Comparison of ENCODE assay signal across 17 cellular contexts in the genomic region with DNA sequence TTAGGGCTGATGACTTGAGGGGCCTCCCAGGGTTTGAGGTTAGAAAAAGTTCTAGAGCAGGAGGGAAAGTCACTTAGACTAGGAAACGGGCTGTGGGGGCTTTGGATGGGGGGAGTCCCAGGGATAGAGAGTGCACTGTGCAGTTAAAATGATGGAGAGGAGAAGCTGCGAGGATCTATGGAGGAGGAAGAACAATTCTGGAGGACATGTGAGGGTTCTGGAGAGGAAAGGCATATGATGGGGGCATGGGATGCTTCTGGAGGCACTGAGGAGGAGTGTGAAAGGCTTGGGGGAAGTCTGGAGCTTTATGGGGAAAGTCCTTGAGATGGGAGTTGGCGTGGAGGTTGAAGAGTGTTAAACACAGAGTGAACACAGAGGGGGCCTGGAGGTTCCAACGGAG. TPM values are rescaled to one million over a fixed set of nuclear protein-coding genes. Genes with fewer than 3 reads are reported as not detected.
DNase-seq lines count a peak whose midpoint lies in the region; ATAC-seq and TF ChIP-seq lines count a peak whose summit lies in the region.
"Had no signal": no experiment of that assay in that cellular context is flagged by ENCODE, and none has a peak within 500 bp of the region (broad histone marks: within the 10 kb centered on the region; RNA-seq: fewer than 3 reads in every experiment).

No MANE protein-coding gene starts in this region.

- H3K27ac ChIP-seq in CD4-positive, CD25-positive, alpha-beta regulatory T cell (ENCODE audit: insufficient read depth, low read length, poor library complexity, severe bottlenecking), result no peak overlapping the region
- H3K27ac ChIP-seq: BLaER1 treated with 17β-estradiol and CSF1 and Interleukin-3, amounts not matched to agents 10 nM and 100 nM; PC-9; right lobe of liver had no signal

- peaks cover 0 to 17% (median 2%) of the 10 kb centered on the region in 7 donors for H3K9me3 Mint-ChIP-seq in CD4-positive, CD25-positive, alpha-beta regulatory T cell
- H3K9me3 Mint-ChIP-seq in activated T-helper 17 cell treated with anti-CD3 and anti-CD28 coated beads, Interleukin-2, amount 50 U/mL, for 72 hours, result no peaks in the 10 kb centered on the region
- H3K9me3 Mint-ChIP-seq in mesothelial cell of epicardium, result no peaks in the 10 kb centered on the region

- no peak overlapping the region for H3K4me3 ChIP-seq in CD4-positive, CD25-positive, alpha-beta regulatory T cell (ENCODE audit: low read depth, low read length)
- H3K4me3 ChIP-seq: HAP-1, PC-9, right lobe of liver had no signal

- no peaks in the 10 kb centered on the region for H3K36me3 ChIP-seq in CD4-positive, CD25-positive, alpha-beta regulatory T cell (ENCODE audit: control insufficient read depth, insufficient read depth, low read length)
- H3K36me3 ChIP-seq: BLaER1 treated with 17β-estradiol and CSF1 and Interleukin-3, amounts not matched to agents 10 nM and 100 nM; HAP-1; right lobe of liver had no signal

- ATAC-seq in CD4-positive, CD25-positive, alpha-beta regulatory T cell (ENCODE audit: low read depth in 2 of 2), result no peak
- no peak for ATAC-seq in activated T-helper 17 cell treated with anti-CD3 and anti-CD28 coated beads, Interleukin-2, amount 50 U/mL, for 72 hours (replicated peaks)
- no peak for ATAC-seq in HG02938 (IDR thresholded peaks at IDR 0.05; ENCODE audit: unreplicated experiment)
- ATAC-seq: right lobe of liver had no signal

- CTCF ChIA-PET in HEK293T (lab: Yijun Ruan, JAX), result no interaction called here

- H3K27ac Mint-ChIP-seq in CD4-positive, CD25-positive, alpha-beta regulatory T cell, result peak overlapping the region in 2 of 3 donors; percentile 8 to 46
- H3K27ac Mint-ChIP-seq in activated T-helper 17 cell treated with anti-CD3 and anti-CD28 coated beads, Interleukin-2, amount 50 U/mL, for 72 hours, result peak overlapping the region; percentile 1
- no peak overlapping the region for H3K27ac Mint-ChIP-seq in mesothelial cell of epicardium

- intact Hi-C loops in posterior cingulate gyrus (cut with DNase I), result loop anchor here (5.0 kb wide), 2 partner anchors 75 to 125 kb away; partner anchors contain the start of gene MYH14

- H3K36me3 Mint-ChIP-seq in CD4-positive, CD25-positive, alpha-beta regulatory T cell, result peaks cover 6% of the 10 kb centered on the region
- peaks cover 29% of the 10 kb centered on the region for H3K36me3 Mint-ChIP-seq in activated T-helper 17 cell treated with anti-CD3 and anti-CD28 coated beads, Interleukin-2, amount 50 U/mL, for 72 hours (ENCODE audit: low read depth)
- H3K36me3 Mint-ChIP-seq in mesothelial cell of epicardium, result no peaks in the 10 kb centered on the region

- peaks cover 0 to 16% of the 10 kb centered on the region in 2 experiments for H3K9me3 ChIP-seq in CD4-positive, CD25-positive, alpha-beta regulatory T cell (ENCODE audit: control insufficient read depth in 2 of 2, low read length in 2 of 2)
- H3K9me3 ChIP-seq: HAP-1, right lobe of liver had no signal

- POLR2A ChIA-PET in HEK293T (lab: Yijun Ruan, JAX), result interaction anchor here (0.9 kb wide), 1 partner anchor 11 kb away, joined by 4 read pairs; no protein-coding TSS in a partner anchor

- peaks cover 51% of the 10 kb centered on the region for H3K4me1 ChIP-seq in CD4-positive, CD25-positive, alpha-beta regulatory T cell (ENCODE audit: control insufficient read depth, insufficient read depth, low read length, poor library complexity, severe bottlenecking)

- DNase-seq in CD4-positive, CD25-positive, alpha-beta regulatory T cell, result no peak
- peak; percentile 20 for DNase-seq in GM20000 (ENCODE audit: low spot score)
- no peak for DNase-seq in mesothelial cell of epicardium (ENCODE audit: low spot score in 2 of 2, unreplicated experiment in 2 of 2)
- no peak for DNase-seq in posterior cingulate gyrus
- no peak for DNase-seq in HEK293T (ENCODE audit: extremely low spot score)
- no peak for DNase-seq in amygdala (lab: John Stamatoyannopoulos, UW)
- DNase-seq: activated CD4-positive, alpha-beta T cell treated with anti-CD3 and anti-CD28 coated beads, Interleukin-2, amount 50 U/mL, for 48 hours; amniotic stem cell; NCI-H446; PC-9 had no signal

- H3K27me3 ChIP-seq in CD4-positive, CD25-positive, alpha-beta regulatory T cell (ENCODE audit: control insufficient read depth, insufficient read depth, low read length), result peaks cover 4% of the 10 kb centered on the region
- H3K27me3 ChIP-seq: right lobe of liver had no signal

- no peak for TF ChIP-seq CTCF in GM20000 (IDR thresholded peaks at IDR 0.05; ENCODE audit: extremely low read depth, missing control alignments)
- no peak for TF ChIP-seq CTCF in mesothelial cell of epicardium (IDR thresholded peaks at IDR 0.05; ENCODE audit: unreplicated experiment)

- H3K4me1 Mint-ChIP-seq in CD4-positive, CD25-positive, alpha-beta regulatory T cell, result peaks cover 5 to 57% (median 41%) of the 10 kb centered on the region in 4 donors
- peaks cover 42% of the 10 kb centered on the region for H3K4me1 Mint-ChIP-seq in activated T-helper 17 cell treated with anti-CD3 and anti-CD28 coated beads, Interleukin-2, amount 50 U/mL, for 72 hours
- H3K4me1 Mint-ChIP-seq in mesothelial cell of epicardium, result peaks cover 49% of the 10 kb centered on the region

- peak overlapping the region; percentile 16 to 83 (median 75) for H3K4me3 Mint-ChIP-seq in CD4-positive, CD25-positive, alpha-beta regulatory T cell
- H3K4me3 Mint-ChIP-seq in activated T-helper 17 cell treated with anti-CD3 and anti-CD28 coated beads, Interleukin-2, amount 50 U/mL, for 72 hours, result peak overlapping the region; percentile 65
- H3K4me3 Mint-ChIP-seq in mesothelial cell of epicardium, result peak overlapping the region; percentile 59

- peaks cover 50% of the 10 kb centered on the region for H3K27me3 Mint-ChIP-seq in CD4-positive, CD25-positive, alpha-beta regulatory T cell
- H3K27me3 Mint-ChIP-seq in activated T-helper 17 cell treated with anti-CD3 and anti-CD28 coated beads, Interleukin-2, amount 50 U/mL, for 72 hours, result peaks cover 39% of the 10 kb centered on the region
- H3K27me3 Mint-ChIP-seq in mesothelial cell of epicardium (ENCODE audit: low read depth), result peaks cover 38% of the 10 kb centered on the region

TF ChIP-seq in HEK293T, 16 proteins besides CTCF, POLR2A, EP300 and RAD21:
- TF ChIP-seq FOXM1 (IDR thresholded peaks at IDR 0.05; ENCODE audit: borderline replicate concordance), result no peak
- no peak for TF ChIP-seq SUZ12 (IDR thresholded peaks at IDR 0.05)
- no peak for TF ChIP-seq FOXA1 (IDR thresholded peaks at IDR 0.05)
- TF ChIP-seq NFRKB (IDR thresholded peaks at IDR 0.05), result no peak
- TF ChIP-seq BHLHE40 (IDR thresholded peaks at IDR 0.05; ENCODE audit: borderline replicate concordance), result no peak
- TF ChIP-seq FOXK2 (IDR thresholded peaks at IDR 0.05), result no peak
- no peak for TF ChIP-seq CTBP1 (IDR thresholded peaks at IDR 0.05; ENCODE audit: borderline replicate concordance)
- no peak for TF ChIP-seq LEF1 (IDR thresholded peaks at IDR 0.05; ENCODE audit: borderline replicate concordance)
- TF ChIP-seq L3MBTL2 (conservative IDR thresholded peaks at IDR 0.05), result no peak
- TF ChIP-seq, protein P1, sequence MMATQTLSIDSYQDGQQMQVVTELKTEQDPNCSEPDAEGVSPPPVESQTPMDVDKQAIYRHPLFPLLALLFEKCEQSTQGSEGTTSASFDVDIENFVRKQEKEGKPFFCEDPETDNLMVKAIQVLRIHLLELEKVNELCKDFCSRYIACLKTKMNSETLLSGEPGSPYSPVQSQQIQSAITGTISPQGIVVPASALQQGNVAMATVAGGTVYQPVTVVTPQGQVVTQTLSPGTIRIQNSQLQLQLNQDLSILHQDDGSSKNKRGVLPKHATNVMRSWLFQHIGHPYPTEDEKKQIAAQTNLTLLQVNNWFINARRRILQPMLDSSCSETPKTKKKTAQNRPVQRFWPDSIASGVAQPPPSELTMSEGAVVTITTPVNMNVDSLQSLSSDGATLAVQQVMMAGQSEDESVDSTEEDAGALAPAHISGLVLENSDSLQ (IDR thresholded peaks at IDR 0.05), result no peak
- TF ChIP-seq SP1 (IDR thresholded peaks at IDR 0.05), result no peak

RNA-seq across cellular contexts. Expression of gene KCNC3, which starts 2.2 kb away (rescaled TPM):
- total RNA-seq in CD4-positive, CD25-positive, alpha-beta regulatory T cell, result 1.4 TPM
- not detected for polyA plus RNA-seq in CD4-positive, CD25-positive, alpha-beta regulatory T cell
- 10 to 100 TPM; 12.8 to 18.8 TPM for total RNA-seq in activated T-helper 17 cell treated with anti-CD3 and anti-CD28 coated beads, Interleukin-2, amount 50 U/mL, for 72 hours
- 53.4 to 57.7 TPM (median 54.4 TPM) in 3 replicates for total RNA-seq in mesothelial cell of epicardium
- total RNA-seq: fibroblast of villous mesenchyme, HT1080 had no signal

RNA-seq across cellular contexts. Expression of gene NAPSA, which starts 38.4 kb away (rescaled TPM):
- 0.67 TPM for total RNA-seq in CD4-positive, CD25-positive, alpha-beta regulatory T cell
- polyA plus RNA-seq in CD4-positive, CD25-positive, alpha-beta regulatory T cell, result 1 to 10 TPM; 1.2 to 2.2 (median 1.5) TPM
- total RNA-seq in activated T-helper 17 cell treated with anti-CD3 and anti-CD28 coated beads, Interleukin-2, amount 50 U/mL, for 72 hours, result 10 to 100 TPM; 54.6 to 86.0 TPM
- total RNA-seq in mesothelial cell of epicardium, result 2.4 to 3.5 TPM (median 3.2 TPM) in 3 replicates
- total RNA-seq: HT1080 had no signal

RNA-seq across cellular contexts. Expression of gene NR1H2, which starts 49.2 kb away (rescaled TPM):
- 213 TPM for total RNA-seq in CD4-positive, CD25-positive, alpha-beta regulatory T cell
- polyA plus RNA-seq in CD4-positive, CD25-positive, alpha-beta regulatory T cell, result 10 to 100 TPM; 60.3 to 75.0 (median 70.3) TPM
- 10 to 100 TPM; 58.3 to 81.3 TPM for total RNA-seq in activated T-helper 17 cell treated with anti-CD3 and anti-CD28 coated beads, Interleukin-2, amount 50 U/mL, for 72 hours
- 35.4 to 39.1 TPM (median 37.3 TPM) in 3 replicates for total RNA-seq in mesothelial cell of epicardium

RNA-seq across cellular contexts. Expression of gene POLD1, which starts 57.1 kb away (rescaled TPM):
- total RNA-seq in CD4-positive, CD25-positive, alpha-beta regulatory T cell, result 28.1 TPM
- 10 to 100 TPM; 19.3 to 23.5 (median 21.3) TPM for polyA plus RNA-seq in CD4-positive, CD25-positive, alpha-beta regulatory T cell
- total RNA-seq in activated T-helper 17 cell treated with anti-CD3 and anti-CD28 coated beads, Interleukin-2, amount 50 U/mL, for 72 hours, result 100 to 1,000 TPM; 146 to 202 TPM
- 58.4 to 60.6 TPM (median 60.3 TPM) in 3 replicates for total RNA-seq in mesothelial cell of epicardium

Comparison
In these comparisons a context has a peak if more than half of its experiments do, and no peak if none do; other contexts are left out.
1. RNA of gene NAPSA, which starts 38.4 kb away (total RNA-seq): 54.6 to 86.0 TPM in activated T-helper 17 cell treated with anti-CD3 and anti-CD28 coated beads, Interleukin-2, amount 50 U/mL, for 72 hours; 2.4 to 3.5 TPM in mesothelial cell of epicardium and 0.67 TPM in CD4-positive, CD25-positive, alpha-beta regulatory T cell (single experiment); every median in the first group is over 10 times any median in the second.
2. Peak in every context shown above with its lines, with median percentiles within 50 percentile points of each other: H3K4me3 Mint-ChIP-seq.